ENCODE assay signal across 3 cellular contexts in the genomic region with DNA sequence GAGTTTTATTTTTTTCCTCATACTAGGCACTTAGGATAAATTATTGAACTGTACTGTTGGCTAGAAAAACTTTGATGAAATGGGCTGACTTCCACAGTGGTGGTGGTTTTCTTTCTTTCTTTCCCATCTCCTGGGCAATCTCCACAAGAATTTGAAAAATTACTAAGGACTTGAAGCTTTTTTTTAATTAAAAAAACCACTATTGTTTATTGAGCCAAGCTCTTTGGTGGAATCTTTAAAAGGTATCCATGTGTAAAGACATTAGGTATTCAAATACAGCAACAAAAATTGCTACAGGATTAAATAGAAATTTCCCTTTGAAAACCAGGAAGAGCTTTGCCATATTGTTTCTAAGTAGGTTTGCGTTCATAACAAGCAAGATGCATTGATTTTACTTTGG.
TF ChIP-seq lines count a peak whose summit lies in the region.

No MANE protein-coding gene starts in this region.

TF ChIP-seq in SK-N-SH, 30 proteins besides CTCF, POLR2A, EP300 and RAD21:
- TF ChIP-seq YY1 (IDR thresholded peaks at IDR 0.05; ENCODE audit: low read depth), result no peak

TF ChIP-seq in SK-N-SH treated with all-trans-retinoic acid at 6 μM for 48 hours, 23 proteins besides CTCF, POLR2A, EP300 and RAD21:
- TF ChIP-seq, protein P1, sequence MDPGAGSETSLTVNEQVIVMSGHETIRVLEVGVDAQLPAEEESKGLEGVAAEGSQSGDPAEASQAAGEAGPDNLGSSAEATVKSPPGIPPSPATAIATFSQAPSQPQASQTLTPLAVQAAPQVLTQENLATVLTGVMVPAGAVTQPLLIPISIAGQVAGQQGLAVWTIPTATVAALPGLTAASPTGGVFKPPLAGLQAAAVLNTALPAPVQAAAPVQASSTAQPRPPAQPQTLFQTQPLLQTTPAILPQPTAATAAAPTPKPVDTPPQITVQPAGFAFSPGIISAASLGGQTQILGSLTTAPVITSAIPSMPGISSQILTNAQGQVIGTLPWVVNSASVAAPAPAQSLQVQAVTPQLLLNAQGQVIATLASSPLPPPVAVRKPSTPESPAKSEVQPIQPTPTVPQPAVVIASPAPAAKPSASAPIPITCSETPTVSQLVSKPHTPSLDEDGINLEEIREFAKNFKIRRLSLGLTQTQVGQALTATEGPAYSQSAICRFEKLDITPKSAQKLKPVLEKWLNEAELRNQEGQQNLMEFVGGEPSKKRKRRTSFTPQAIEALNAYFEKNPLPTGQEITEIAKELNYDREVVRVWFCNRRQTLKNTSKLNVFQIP (CRISPR knock-in tag; IDR thresholded peaks at IDR 0.05; ENCODE audit: borderline replicate concordance, low read depth), result no peak
- TF ChIP-seq BACH2 (CRISPR knock-in tag; IDR thresholded peaks at IDR 0.05; ENCODE audit: borderline replicate concordance), result no peak
- TF ChIP-seq ZNF565 (CRISPR knock-in tag; conservative IDR thresholded peaks at IDR 0.05; ENCODE audit: low read depth), result no peak
- no peak for TF ChIP-seq GLIS3 (CRISPR knock-in tag; IDR thresholded peaks at IDR 0.05)
- TF ChIP-seq RARB (CRISPR knock-in tag; IDR thresholded peaks at IDR 0.05), result no peak
- TF ChIP-seq ESRRG (CRISPR knock-in tag; IDR thresholded peaks at IDR 0.05), result no peak
- TF ChIP-seq ISL1 (CRISPR knock-in tag; IDR thresholded peaks at IDR 0.05), result no peak
- no peak for TF ChIP-seq ZNF70 (CRISPR knock-in tag; IDR thresholded peaks at IDR 0.05)
- TF ChIP-seq, protein P2, sequence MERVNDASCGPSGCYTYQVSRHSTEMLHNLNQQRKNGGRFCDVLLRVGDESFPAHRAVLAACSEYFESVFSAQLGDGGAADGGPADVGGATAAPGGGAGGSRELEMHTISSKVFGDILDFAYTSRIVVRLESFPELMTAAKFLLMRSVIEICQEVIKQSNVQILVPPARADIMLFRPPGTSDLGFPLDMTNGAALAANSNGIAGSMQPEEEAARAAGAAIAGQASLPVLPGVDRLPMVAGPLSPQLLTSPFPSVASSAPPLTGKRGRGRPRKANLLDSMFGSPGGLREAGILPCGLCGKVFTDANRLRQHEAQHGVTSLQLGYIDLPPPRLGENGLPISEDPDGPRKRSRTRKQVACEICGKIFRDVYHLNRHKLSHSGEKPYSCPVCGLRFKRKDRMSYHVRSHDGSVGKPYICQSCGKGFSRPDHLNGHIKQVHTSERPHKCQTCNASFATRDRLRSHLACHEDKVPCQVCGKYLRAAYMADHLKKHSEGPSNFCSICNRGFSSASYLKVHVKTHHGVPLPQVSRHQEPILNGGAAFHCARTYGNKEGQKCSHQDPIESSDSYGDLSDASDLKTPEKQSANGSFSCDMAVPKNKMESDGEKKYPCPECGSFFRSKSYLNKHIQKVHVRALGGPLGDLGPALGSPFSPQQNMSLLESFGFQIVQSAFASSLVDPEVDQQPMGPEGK (CRISPR knock-in tag; IDR thresholded peaks at IDR 0.05; ENCODE audit: borderline replicate concordance), result no peak
- TF ChIP-seq ZFP30 (CRISPR knock-in tag; IDR thresholded peaks at IDR 0.05), result no peak

TF ChIP-seq in K562, 482 proteins besides CTCF, POLR2A, EP300 and RAD21:
- no peak for TF ChIP-seq MTA1 (IDR thresholded peaks at IDR 0.05; ENCODE audit: borderline replicate concordance)
- TF ChIP-seq ZBTB43 (CRISPR knock-in tag; IDR thresholded peaks at IDR 0.05), result no peak
- TF ChIP-seq CREM (IDR thresholded peaks at IDR 0.05; ENCODE audit: low read depth), result no peak
- TF ChIP-seq, protein P3, sequence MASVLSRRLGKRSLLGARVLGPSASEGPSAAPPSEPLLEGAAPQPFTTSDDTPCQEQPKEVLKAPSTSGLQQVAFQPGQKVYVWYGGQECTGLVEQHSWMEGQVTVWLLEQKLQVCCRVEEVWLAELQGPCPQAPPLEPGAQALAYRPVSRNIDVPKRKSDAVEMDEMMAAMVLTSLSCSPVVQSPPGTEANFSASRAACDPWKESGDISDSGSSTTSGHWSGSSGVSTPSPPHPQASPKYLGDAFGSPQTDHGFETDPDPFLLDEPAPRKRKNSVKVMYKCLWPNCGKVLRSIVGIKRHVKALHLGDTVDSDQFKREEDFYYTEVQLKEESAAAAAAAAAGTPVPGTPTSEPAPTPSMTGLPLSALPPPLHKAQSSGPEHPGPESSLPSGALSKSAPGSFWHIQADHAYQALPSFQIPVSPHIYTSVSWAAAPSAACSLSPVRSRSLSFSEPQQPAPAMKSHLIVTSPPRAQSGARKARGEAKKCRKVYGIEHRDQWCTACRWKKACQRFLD (CRISPR knock-in tag; IDR thresholded peaks at IDR 0.05), result no peak
- TF ChIP-seq, protein P4, sequence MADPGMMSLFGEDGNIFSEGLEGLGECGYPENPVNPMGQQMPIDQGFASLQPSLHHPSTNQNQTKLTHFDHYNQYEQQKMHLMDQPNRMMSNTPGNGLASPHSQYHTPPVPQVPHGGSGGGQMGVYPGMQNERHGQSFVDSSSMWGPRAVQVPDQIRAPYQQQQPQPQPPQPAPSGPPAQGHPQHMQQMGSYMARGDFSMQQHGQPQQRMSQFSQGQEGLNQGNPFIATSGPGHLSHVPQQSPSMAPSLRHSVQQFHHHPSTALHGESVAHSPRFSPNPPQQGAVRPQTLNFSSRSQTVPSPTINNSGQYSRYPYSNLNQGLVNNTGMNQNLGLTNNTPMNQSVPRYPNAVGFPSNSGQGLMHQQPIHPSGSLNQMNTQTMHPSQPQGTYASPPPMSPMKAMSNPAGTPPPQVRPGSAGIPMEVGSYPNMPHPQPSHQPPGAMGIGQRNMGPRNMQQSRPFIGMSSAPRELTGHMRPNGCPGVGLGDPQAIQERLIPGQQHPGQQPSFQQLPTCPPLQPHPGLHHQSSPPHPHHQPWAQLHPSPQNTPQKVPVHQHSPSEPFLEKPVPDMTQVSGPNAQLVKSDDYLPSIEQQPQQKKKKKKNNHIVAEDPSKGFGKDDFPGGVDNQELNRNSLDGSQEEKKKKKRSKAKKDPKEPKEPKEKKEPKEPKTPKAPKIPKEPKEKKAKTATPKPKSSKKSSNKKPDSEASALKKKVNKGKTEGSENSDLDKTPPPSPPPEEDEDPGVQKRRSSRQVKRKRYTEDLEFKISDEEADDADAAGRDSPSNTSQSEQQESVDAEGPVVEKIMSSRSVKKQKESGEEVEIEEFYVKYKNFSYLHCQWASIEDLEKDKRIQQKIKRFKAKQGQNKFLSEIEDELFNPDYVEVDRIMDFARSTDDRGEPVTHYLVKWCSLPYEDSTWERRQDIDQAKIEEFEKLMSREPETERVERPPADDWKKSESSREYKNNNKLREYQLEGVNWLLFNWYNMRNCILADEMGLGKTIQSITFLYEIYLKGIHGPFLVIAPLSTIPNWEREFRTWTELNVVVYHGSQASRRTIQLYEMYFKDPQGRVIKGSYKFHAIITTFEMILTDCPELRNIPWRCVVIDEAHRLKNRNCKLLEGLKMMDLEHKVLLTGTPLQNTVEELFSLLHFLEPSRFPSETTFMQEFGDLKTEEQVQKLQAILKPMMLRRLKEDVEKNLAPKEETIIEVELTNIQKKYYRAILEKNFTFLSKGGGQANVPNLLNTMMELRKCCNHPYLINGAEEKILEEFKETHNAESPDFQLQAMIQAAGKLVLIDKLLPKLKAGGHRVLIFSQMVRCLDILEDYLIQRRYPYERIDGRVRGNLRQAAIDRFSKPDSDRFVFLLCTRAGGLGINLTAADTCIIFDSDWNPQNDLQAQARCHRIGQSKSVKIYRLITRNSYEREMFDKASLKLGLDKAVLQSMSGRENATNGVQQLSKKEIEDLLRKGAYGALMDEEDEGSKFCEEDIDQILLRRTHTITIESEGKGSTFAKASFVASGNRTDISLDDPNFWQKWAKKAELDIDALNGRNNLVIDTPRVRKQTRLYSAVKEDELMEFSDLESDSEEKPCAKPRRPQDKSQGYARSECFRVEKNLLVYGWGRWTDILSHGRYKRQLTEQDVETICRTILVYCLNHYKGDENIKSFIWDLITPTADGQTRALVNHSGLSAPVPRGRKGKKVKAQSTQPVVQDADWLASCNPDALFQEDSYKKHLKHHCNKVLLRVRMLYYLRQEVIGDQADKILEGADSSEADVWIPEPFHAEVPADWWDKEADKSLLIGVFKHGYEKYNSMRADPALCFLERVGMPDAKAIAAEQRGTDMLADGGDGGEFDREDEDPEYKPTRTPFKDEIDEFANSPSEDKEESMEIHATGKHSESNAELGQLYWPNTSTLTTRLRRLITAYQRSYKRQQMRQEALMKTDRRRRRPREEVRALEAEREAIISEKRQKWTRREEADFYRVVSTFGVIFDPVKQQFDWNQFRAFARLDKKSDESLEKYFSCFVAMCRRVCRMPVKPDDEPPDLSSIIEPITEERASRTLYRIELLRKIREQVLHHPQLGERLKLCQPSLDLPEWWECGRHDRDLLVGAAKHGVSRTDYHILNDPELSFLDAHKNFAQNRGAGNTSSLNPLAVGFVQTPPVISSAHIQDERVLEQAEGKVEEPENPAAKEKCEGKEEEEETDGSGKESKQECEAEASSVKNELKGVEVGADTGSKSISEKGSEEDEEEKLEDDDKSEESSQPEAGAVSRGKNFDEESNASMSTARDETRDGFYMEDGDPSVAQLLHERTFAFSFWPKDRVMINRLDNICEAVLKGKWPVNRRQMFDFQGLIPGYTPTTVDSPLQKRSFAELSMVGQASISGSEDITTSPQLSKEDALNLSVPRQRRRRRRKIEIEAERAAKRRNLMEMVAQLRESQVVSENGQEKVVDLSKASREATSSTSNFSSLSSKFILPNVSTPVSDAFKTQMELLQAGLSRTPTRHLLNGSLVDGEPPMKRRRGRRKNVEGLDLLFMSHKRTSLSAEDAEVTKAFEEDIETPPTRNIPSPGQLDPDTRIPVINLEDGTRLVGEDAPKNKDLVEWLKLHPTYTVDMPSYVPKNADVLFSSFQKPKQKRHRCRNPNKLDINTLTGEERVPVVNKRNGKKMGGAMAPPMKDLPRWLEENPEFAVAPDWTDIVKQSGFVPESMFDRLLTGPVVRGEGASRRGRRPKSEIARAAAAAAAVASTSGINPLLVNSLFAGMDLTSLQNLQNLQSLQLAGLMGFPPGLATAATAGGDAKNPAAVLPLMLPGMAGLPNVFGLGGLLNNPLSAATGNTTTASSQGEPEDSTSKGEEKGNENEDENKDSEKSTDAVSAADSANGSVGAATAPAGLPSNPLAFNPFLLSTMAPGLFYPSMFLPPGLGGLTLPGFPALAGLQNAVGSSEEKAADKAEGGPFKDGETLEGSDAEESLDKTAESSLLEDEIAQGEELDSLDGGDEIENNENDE (IDR thresholded peaks at IDR 0.05; ENCODE audit: low read depth, low read length), result no peak
- no peak for TF ChIP-seq ZNF232 (CRISPR knock-in tag; IDR thresholded peaks at IDR 0.05)
- TF ChIP-seq ZNF592 (IDR thresholded peaks at IDR 0.05), result no peak
- no peak for TF ChIP-seq HSF4 (CRISPR knock-in tag; IDR thresholded peaks at IDR 0.05; ENCODE audit: borderline replicate concordance)
- TF ChIP-seq ZNF766 (CRISPR knock-in tag; conservative IDR thresholded peaks at IDR 0.05), result no peak
- no peak for TF ChIP-seq WHSC1 (IDR thresholded peaks at IDR 0.05; ENCODE audit: low read length)
- TF ChIP-seq KDM4B (IDR thresholded peaks at IDR 0.05; ENCODE audit: borderline replicate concordance in 2 of 2, low read depth in 1 of 2), result no peak
- TF ChIP-seq FOS (IDR thresholded peaks at IDR 0.05; ENCODE audit: extremely low read depth, insufficient read length), result no peak
- no peak for TF ChIP-seq ZBTB26 (CRISPR knock-in tag; IDR thresholded peaks at IDR 0.05)
- no peak for TF ChIP-seq CHCHD3 (CRISPR knock-in tag; IDR thresholded peaks at IDR 0.05)
- TF ChIP-seq TARDBP (IDR thresholded peaks at IDR 0.05), result no peak
